Comparison of ENCODE assay signal across 13 cellular contexts in the genomic region with DNA sequence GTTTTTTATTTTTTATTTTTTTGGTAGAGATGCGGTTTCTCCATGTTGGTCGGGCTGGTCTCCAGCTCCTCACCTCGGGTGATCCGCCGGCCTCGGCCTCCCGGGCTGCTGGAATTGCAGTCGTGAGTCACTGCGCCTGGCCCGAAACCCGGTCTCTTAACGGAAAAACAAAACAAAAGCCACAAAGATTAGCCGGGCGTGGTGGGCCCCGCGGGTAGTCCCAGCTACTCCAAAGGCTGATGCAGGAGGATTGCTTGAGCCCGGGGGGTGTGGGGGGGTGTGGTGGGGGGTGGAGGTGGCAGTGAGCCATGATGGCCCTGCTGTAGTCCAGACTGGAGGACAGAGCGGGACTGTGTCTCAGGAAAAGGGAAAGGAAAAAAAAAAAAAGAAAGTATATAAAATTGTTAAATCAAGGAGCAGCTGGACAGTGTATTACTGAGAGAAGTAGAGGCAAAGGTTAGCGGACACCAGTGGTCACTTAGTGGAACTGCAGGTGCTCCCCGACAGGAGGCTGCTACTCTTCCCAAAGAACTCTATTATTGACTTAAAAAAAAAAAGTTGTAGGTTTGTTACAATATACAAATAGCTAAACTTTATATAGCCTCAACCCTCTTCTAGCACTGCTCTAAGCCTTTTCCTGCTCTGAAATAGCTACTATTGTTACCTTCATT. TPM values are rescaled to one million over a fixed set of nuclear protein-coding genes. Genes with fewer than 3 reads are reported as not detected.
DNase-seq lines count a peak whose midpoint lies in the region; ATAC-seq, FAIRE-seq and TF ChIP-seq lines count a peak whose summit lies in the region.
"Had no signal": no experiment of that assay in that cellular context is flagged by ENCODE, and none has a peak within 500 bp of the region (broad histone marks: within the 10 kb centered on the region; RNA-seq: fewer than 3 reads in every experiment).

No MANE protein-coding gene starts in this region.

- H3K36me3 ChIP-seq in OCI-LY7 (ENCODE audit: insufficient read depth, low read length), result no peaks in the 10 kb centered on the region
- H3K36me3 ChIP-seq in mammary epithelial cell (ENCODE audit: insufficient read depth, low read length), result no peaks in the 10 kb centered on the region
- H3K36me3 ChIP-seq in vagina, result no peaks in the 10 kb centered on the region
- H3K36me3 ChIP-seq: ovary had no signal

- no peak for ATAC-seq in left colon

- H3K9ac ChIP-seq in mammary epithelial cell (ENCODE audit: insufficient read depth, low read length), result no peak overlapping the region

- BruUV-seq in OCI-LY7 (replicated peaks; lab: Mats Ljungman, UMichigan), result no TSS peak
- no TSS peak for BruUV-seq in mammary epithelial cell (replicated peaks; lab: Mats Ljungman, UMichigan)

- no peaks in the 10 kb centered on the region for H3K4me1 ChIP-seq in OCI-LY7 (ENCODE audit: insufficient read depth, low read length, poor library complexity, severe bottlenecking)
- no peaks in the 10 kb centered on the region for H3K4me1 ChIP-seq in mammary epithelial cell (ENCODE audit: insufficient read depth, low read length)
- no peaks in the 10 kb centered on the region for H3K4me1 ChIP-seq in vagina

- H2AFZ ChIP-seq in OCI-LY7 (ENCODE audit: low read length) (no peak overlapping the region), mammary epithelial cell (ENCODE audit: low read depth, low read length) (no peak overlapping the region)

- FAIRE-seq in GM12891 (lab: Jason Lieb, UNC), result no peak

- peak; percentile 40 for TF ChIP-seq CTCF in 22Rv1 (IDR thresholded peaks at IDR 0.05)
- 0 out of 2 replicates have a peak, but pooled peaks have one; percentile 14 for TF ChIP-seq CTCF in OCI-LY7 (conservative IDR thresholded peaks at IDR 0.05; ENCODE audit: low read length)
- TF ChIP-seq CTCF in mammary epithelial cell (conservative IDR thresholded peaks at IDR 0.05 in 1 of 2, IDR thresholded peaks at IDR 0.05 in 1 of 2; ENCODE audit: extremely low read depth in 1 of 2, insufficient read depth in 1 of 2, low read depth in 1 of 2, low read length in 2 of 2), result peak; percentile 3 to 12
- no peak for TF ChIP-seq CTCF in vagina (IDR thresholded peaks at IDR 0.05)

- H4K20me1 ChIP-seq in OCI-LY7 (ENCODE audit: insufficient read depth, low read length) (no peaks in the 10 kb centered on the region), mammary epithelial cell (ENCODE audit: insufficient read depth, low read length) (no peaks in the 10 kb centered on the region)

- H3K27ac ChIP-seq in 22Rv1 (no peak overlapping the region), OCI-LY7 (ENCODE audit: low read depth, low read length, poor library complexity, severe bottlenecking) (no peak overlapping the region), mammary epithelial cell (ENCODE audit: insufficient read depth, low read depth, low read length) (no peak overlapping the region), vagina (no peak overlapping the region)
- H3K27ac ChIP-seq: ovary had no signal

- in situ Hi-C loops in mammary epithelial cell (cut with MboI; ENCODE audit: low sequenced_read_pairs in 2 of 2), result loop anchor here (10.0 kb wide), 2 partner anchors 45 to 55 kb away; no protein-coding TSS in a partner anchor

- H3K4me3 ChIP-seq in OCI-LY7 (ENCODE audit: low read depth, low read length, poor library complexity, severe bottlenecking) (no peak overlapping the region), mammary epithelial cell (replicated peaks in 1 of 3; ENCODE audit: insufficient read depth in 1 of 3, low read depth in 2 of 3, low read length in 3 of 3) (no peak overlapping the region), vagina (no peak overlapping the region)
- H3K4me3 ChIP-seq: ovary had no signal

- H3K79me2 ChIP-seq in OCI-LY7 (ENCODE audit: insufficient read depth, low read depth, low read length), result no peaks in the 10 kb centered on the region
- no peaks in the 10 kb centered on the region for H3K79me2 ChIP-seq in mammary epithelial cell (ENCODE audit: insufficient read depth, low read length)

- POLR2A ChIA-PET in OCI-LY7 (lab: Charles Lee), result no interaction called here

- 81% methylated on average over 8 of the region's 20 CpGs for WGBS in mammary epithelial cell (ENCODE audit: low coverage, missing lambda C conversion rate)

- no peaks in the 10 kb centered on the region for H3K9me3 ChIP-seq in OCI-LY7 (ENCODE audit: low read length)
- H3K9me3 ChIP-seq in mammary epithelial cell (replicated peaks; ENCODE audit: insufficient read depth, low read length), result no peaks in the 10 kb centered on the region
- no peaks in the 10 kb centered on the region for H3K9me3 ChIP-seq in vagina

- peak; percentile 16 for DNase-seq in GM12891 (ENCODE audit: insufficient read length, low spot score)
- DNase-seq in OCI-LY7 (ENCODE audit: low spot score), result no peak
- DNase-seq in mammary epithelial cell, result no peak
- no peak for DNase-seq in vagina (ENCODE audit: extremely low spot score in 2 of 2)
- no peak for DNase-seq in left colon
- DNase-seq in retina, result no peak
- no peak for DNase-seq in NCI-H2227 treated with DMSO at 0.1 percent for 48 hours (lab: John Stamatoyannopoulos, UW)
- DNase-seq: activated CD4-positive, alpha-beta T cell treated with anti-CD3 and anti-CD28 coated beads, Interleukin-2, amount 50 U/mL, for 1 hour; activated gamma-delta T cell; NCI-H1092 treated with DMSO at 0.1 percent for 48 hours; NCI-H446; ovary had no signal

- no peak for TF ChIP-seq POLR2A in GM12891 (IDR thresholded peaks at IDR 0.05; ENCODE audit: low read depth, low read length)
- TF ChIP-seq POLR2A in vagina (IDR thresholded peaks at IDR 0.05), result no peak

- H3K4me2 ChIP-seq in OCI-LY7 (ENCODE audit: low read length), result no peak overlapping the region
- no peak overlapping the region for H3K4me2 ChIP-seq in mammary epithelial cell (ENCODE audit: insufficient read depth, low read depth, low read length)

- intact Hi-C loops in OCI-LY7 (cut with micrococcal nuclease; ENCODE audit: unreplicated experiment) (no loop called here), mammary epithelial cell (cut with micrococcal nuclease) (no loop called here), vagina (cut with DNase I) (no loop called here), left colon (cut with DNase I, micrococcal nuclease) (no loop called here)

- no peaks in the 10 kb centered on the region for H3K27me3 ChIP-seq in mammary epithelial cell (ENCODE audit: insufficient read depth, low read length)
- no peaks in the 10 kb centered on the region for H3K27me3 ChIP-seq in vagina
- H3K27me3 ChIP-seq: ovary had no signal

- H3K9me2 ChIP-seq in OCI-LY7 (ENCODE audit: insufficient read depth, low read length), result no peaks in the 10 kb centered on the region

- dilution Hi-C loops in mammary epithelial cell (cut with HindIII; ENCODE audit: low sequenced_read_pairs), result no loop called here

- CTCF ChIA-PET in OCI-LY7 (lab: Charles Lee; ENCODE audit: unreplicated experiment) (no interaction called here), mammary epithelial cell (lab: Charles Lee; ENCODE audit: low non-redundant PET) (no interaction called here)

TF ChIP-seq in GM12891, 5 proteins besides CTCF, POLR2A, EP300 and RAD21:
- TF ChIP-seq SPI1 (IDR thresholded peaks at IDR 0.05; ENCODE audit: low read depth, low read length) (no peak), TAF1 (IDR thresholded peaks at IDR 0.05; ENCODE audit: low read depth, low read length) (no peak), POU2F2 (IDR thresholded peaks at IDR 0.05; ENCODE audit: low read depth, low read length) (no peak), PAX5 (IDR thresholded peaks at IDR 0.05; ENCODE audit: insufficient read depth, low read length, severe bottlenecking) (no peak), POLR2AphosphoS5 (IDR thresholded peaks at IDR 0.05; ENCODE audit: low read depth, low read length) (no peak)

RNA-seq across cellular contexts. Expression of a gene that starts 30.3 kb away (rescaled TPM):
- polyA plus RNA-seq in GM12891 (2012; ENCODE audit: low read depth, missing spikeins), result 9.3 TPM
- 30.9 and 56.9 TPM in 2 replicates for total RNA-seq in OCI-LY7 (2014; rRNA removed; shearing (Covaris generic))
- total RNA-seq in OCI-LY7 (2022) (36.3 and 40.8 TPM in 2 replicates), mammary epithelial cell (10 to 100 TPM; 17.0 to 21.5 TPM), vagina (11.3 TPM), left colon (10 to 100 TPM; 10.0 to 13.0 TPM)
- 16.9 TPM for polyA plus RNA-seq in mammary epithelial cell
- polyA minus RNA-seq in mammary epithelial cell, result 17.7 TPM

Comparison
In these comparisons a context has a peak if more than half of its experiments do, and no peak if none do; other contexts are left out.
1. CTCF ChIP-seq: peak in 22Rv1 (single experiment), OCI-LY7 (single experiment) and mammary epithelial cell (2 of 2); none in vagina (0 of 3).